9 cellular contexts compared by ENCODE assay signal in the genomic region with DNA sequence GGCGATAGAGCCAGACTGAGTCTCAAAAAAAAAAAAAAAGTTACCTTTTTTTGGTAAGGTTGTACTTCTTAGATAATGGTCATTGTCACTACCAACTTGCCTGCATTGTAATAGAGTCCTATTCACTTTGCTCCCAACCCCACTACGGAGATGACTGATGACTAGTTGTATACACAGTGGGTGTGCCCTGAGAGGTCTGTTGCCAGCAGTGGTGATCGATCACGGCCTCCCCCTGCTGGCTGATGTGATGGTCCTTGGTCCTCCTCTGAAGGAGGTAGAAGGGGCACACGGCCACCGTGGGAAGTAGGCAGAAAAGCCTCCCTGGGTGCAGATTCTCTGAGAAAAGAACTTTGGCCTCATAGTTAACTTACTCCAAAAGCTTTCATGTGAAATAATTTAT. TPM values are rescaled to one million over a fixed set of nuclear protein-coding genes. Genes with fewer than 3 reads are reported as not detected.
DNase-seq lines count a peak whose midpoint lies in the region; ATAC-seq and TF ChIP-seq lines count a peak whose summit lies in the region.
"Had no signal": no experiment of that assay in that cellular context is flagged by ENCODE, and none has a peak within 500 bp of the region (broad histone marks: within the 10 kb centered on the region; RNA-seq: fewer than 3 reads in every experiment).

No MANE protein-coding gene starts in this region.

- no peaks in the 10 kb centered on the region; the same call in 1 of the 2 replicates for H3K27me3 ChIP-seq in SJSA1 (replicated peaks)
- peaks cover 7% of the 10 kb centered on the region for H3K27me3 ChIP-seq in neural progenitor cell
- no peaks in the 10 kb centered on the region for H3K27me3 ChIP-seq in vagina

- peak; percentile 72 to 87 for ATAC-seq in activated CD4-positive, CD25-positive, alpha-beta regulatory T cell treated with anti-CD3 and anti-CD28 coated beads, Interleukin-2, amount 50 U/mL, for 24 hours
- peak; percentile 67 for ATAC-seq in HG03432 (IDR thresholded peaks at IDR 0.05; ENCODE audit: unreplicated experiment)

- no peaks in the 10 kb centered on the region for H3K27me3 Mint-ChIP-seq in neural progenitor cell (ENCODE audit: insufficient read depth, low read depth)

- no peak for TF ChIP-seq POLR2A in vagina (IDR thresholded peaks at IDR 0.05)

- no peak overlapping the region for H2AFZ ChIP-seq in neural progenitor cell (replicated peaks)

- intact Hi-C loops in vagina (cut with DNase I): no loop called here

- no peak for DNase-seq in activated CD4-positive, CD25-positive, alpha-beta regulatory T cell treated with anti-CD3 and anti-CD28 coated beads, Interleukin-2, amount 50 U/mL, for 72 hours
- peak; percentile 37 to 65 for DNase-seq in SJSA1 (ENCODE audit: low read depth in 1 of 2, low spot score in 2 of 2)
- peak; percentile 12 for DNase-seq in brain pericyte (ENCODE audit: low read depth, low spot score)
- peak; percentile 55 for DNase-seq in neural progenitor cell (ENCODE audit: low spot score)
- no peak for DNase-seq in vagina (ENCODE audit: extremely low spot score in 2 of 2)
- DNase-seq in inferior parietal cortex (ENCODE audit: extremely low spot score): no peak

- TF ChIP-seq CTCF in neural progenitor cell (IDR thresholded peaks at IDR 0.05) (peak; percentile 58), vagina (IDR thresholded peaks at IDR 0.05) (no peak)

- H3K27ac ChIP-seq in SJSA1 (no peak overlapping the region), neural progenitor cell (no peak overlapping the region), vagina (no peak overlapping the region)
- H3K27ac ChIP-seq: adrenal gland had no signal

- no peaks in the 10 kb centered on the region for H3K4me1 Mint-ChIP-seq in neural progenitor cell

- no peaks in the 10 kb centered on the region for H4K20me1 ChIP-seq in neural progenitor cell (ENCODE audit: low read depth)

- H3K9me3 Mint-ChIP-seq in neural progenitor cell: no peaks in the 10 kb centered on the region

- H3K36me3 ChIP-seq in SJSA1: no peaks in the 10 kb centered on the region
- no peaks in the 10 kb centered on the region for H3K36me3 ChIP-seq in neural progenitor cell
- no peaks in the 10 kb centered on the region for H3K36me3 ChIP-seq in vagina
- H3K36me3 ChIP-seq: adrenal gland had no signal

- H3K79me2 ChIP-seq in neural progenitor cell (ENCODE audit: low read depth): no peaks in the 10 kb centered on the region

- H3K4me3 ChIP-seq in SJSA1 (no peak overlapping the region), neural progenitor cell (no peak overlapping the region), vagina (no peak overlapping the region)
- H3K4me3 ChIP-seq: adrenal gland had no signal

- H3K9me3 ChIP-seq in SJSA1 (replicated peaks) (no peaks in the 10 kb centered on the region), neural progenitor cell (ENCODE audit: low read depth) (no peaks in the 10 kb centered on the region), vagina (no peaks in the 10 kb centered on the region)
- H3K9me3 ChIP-seq: adrenal gland had no signal

- no peak overlapping the region for H3K27ac Mint-ChIP-seq in neural progenitor cell

- H3K4me1 ChIP-seq in SJSA1 (replicated peaks) (no peaks in the 10 kb centered on the region), neural progenitor cell (peaks cover 8% of the 10 kb centered on the region), vagina (no peaks in the 10 kb centered on the region)
- H3K4me1 ChIP-seq: adrenal gland had no signal

- no peaks in the 10 kb centered on the region for H3K36me3 Mint-ChIP-seq in neural progenitor cell

- no peak overlapping the region for H3K4me3 Mint-ChIP-seq in neural progenitor cell

- no peak overlapping the region for H3K9ac ChIP-seq in neural progenitor cell

- no peak overlapping the region for H3K4me2 ChIP-seq in neural progenitor cell

- H3F3A ChIP-seq in neural progenitor cell (ENCODE audit: low read depth): no peaks in the 10 kb centered on the region

RNA-seq across cellular contexts. Expression of gene GCNT3, which starts 10.7 kb away (rescaled TPM):
- total RNA-seq in SJSA1 (2014; rRNA removed; shearing (Covaris generic)): 0.13 TPM in 1 of 2 replicates, not detected in the other
- total RNA-seq in neural progenitor cell (ENCODE audit: low replicate concordance): not detected in 2 replicates
- 1.5 TPM for total RNA-seq in vagina

RNA-seq across cellular contexts. Expression of gene GTF2A2, which starts 35.0 kb away (rescaled TPM):
- total RNA-seq in SJSA1 (2014; rRNA removed; shearing (Covaris generic)): 111 and 142 TPM in 2 replicates
- 57.9 and 83.1 TPM in 2 replicates for total RNA-seq in neural progenitor cell (ENCODE audit: low replicate concordance)
- total RNA-seq in vagina: 36.8 TPM

Comparison
In these comparisons a context has a peak if more than half of its experiments do, and no peak if none do; other contexts are left out.
1. DNase-seq: peak in SJSA1 (2 of 2), brain pericyte (single experiment) and neural progenitor cell (single experiment); none in activated CD4-positive, CD25-positive, alpha-beta regulatory T cell treated with anti-CD3 and anti-CD28 coated beads, Interleukin-2, amount 50 U/mL, for 72 hours (single experiment), vagina (0 of 2) and inferior parietal cortex (single experiment).